16 cellular contexts compared by ENCODE assay signal in the genomic region with DNA sequence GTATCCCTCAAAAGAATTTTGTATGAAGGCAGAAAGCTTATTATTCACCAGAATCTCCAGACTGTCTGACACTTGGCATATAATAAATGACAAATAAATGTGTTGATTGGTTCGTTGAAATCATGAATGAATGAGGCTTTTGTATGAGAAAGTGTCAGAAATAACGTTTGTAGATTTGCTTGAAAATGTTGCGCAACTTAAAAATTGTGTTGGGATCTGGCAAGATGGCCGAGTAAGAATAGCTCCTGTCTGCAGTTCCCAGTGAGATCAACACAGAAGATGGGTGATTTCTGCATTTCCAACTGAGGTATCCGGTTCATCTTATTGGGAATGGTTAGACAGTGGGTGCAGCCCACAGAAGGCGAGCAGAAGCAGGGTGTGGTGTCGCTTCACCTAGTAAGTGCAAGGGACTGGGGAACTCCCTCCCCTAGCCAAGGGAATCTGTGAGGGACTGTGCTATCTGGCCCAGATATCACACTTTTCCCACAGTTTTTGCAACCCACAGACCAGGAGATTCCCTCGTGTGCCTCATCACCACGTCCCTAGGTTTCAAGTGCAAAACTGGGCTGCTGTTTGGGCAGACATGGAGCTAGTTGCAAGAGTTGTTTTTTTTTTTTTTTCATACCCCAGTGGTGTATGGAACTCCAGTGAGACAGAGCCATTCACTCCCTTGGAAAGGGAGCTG.
DNase-seq lines count a peak whose midpoint lies in the region; ATAC-seq, FAIRE-seq and TF ChIP-seq lines count a peak whose summit lies in the region.
"Had no signal": no experiment of that assay in that cellular context is flagged by ENCODE, and none has a peak within 500 bp of the region (broad histone marks: within the 10 kb centered on the region; RNA-seq: fewer than 3 reads in every experiment).

No MANE protein-coding gene starts in this region.

- H3K4me2 ChIP-seq in K562 (ENCODE audit: insufficient read depth, low read length) = no peak overlapping the region

- H3K4me1 ChIP-seq in K562 (replicated peaks in 1 of 2; ENCODE audit: control insufficient read depth in 2 of 2, insufficient read depth in 2 of 2, low read length in 2 of 2) = no peaks in the 10 kb centered on the region
- peaks cover 16% of the 10 kb centered on the region for H3K4me1 ChIP-seq in left ventricle myocardium inferior

- no TSS peak for BruUV-seq in K562 (replicated peaks; lab: Mats Ljungman, UMichigan)

- H3K36me3 ChIP-seq in K562 (ENCODE audit: control insufficient read depth, insufficient read depth, low read length) = no peaks in the 10 kb centered on the region
- H3K36me3 ChIP-seq in left ventricle myocardium inferior = no peaks in the 10 kb centered on the region
- H3K36me3 ChIP-seq: BLaER1 treated with 17β-estradiol and CSF1 and Interleukin-3, amounts not matched to agents 10 nM and 100 nM had no signal

- H3K9ac ChIP-seq in K562 (ENCODE audit: insufficient read depth in 1 of 2, low read depth in 2 of 2, low read length in 2 of 2) = no peak overlapping the region
- H3K9ac ChIP-seq: BLaER1 treated with 17β-estradiol and CSF1 and Interleukin-3, amounts not matched to agents 10 nM and 100 nM had no signal

- no peak overlapping the region for H3K27ac Mint-ChIP-seq in immature natural killer cell
- H3K27ac Mint-ChIP-seq: B cell; CD8-positive, alpha-beta T cell; H9 had no signal

- H3K4me3 Mint-ChIP-seq in immature natural killer cell = no peak overlapping the region
- H3K4me3 Mint-ChIP-seq: B cell; CD8-positive, alpha-beta T cell; H9 had no signal

- peaks cover 0 to 3% (median 0%) of the 10 kb centered on the region in 3 donors for H3K27me3 Mint-ChIP-seq in immature natural killer cell (ENCODE audit: low read depth in 3 of 3)
- H3K27me3 Mint-ChIP-seq: B cell had no signal

- no peaks in the 10 kb centered on the region for H3K36me3 Mint-ChIP-seq in immature natural killer cell
- H3K36me3 Mint-ChIP-seq: CD8-positive, alpha-beta T cell had no signal

- no peaks in the 10 kb centered on the region; the same call in 1 of the 2 replicates for H3K9me3 ChIP-seq in K562 (replicated peaks; ENCODE audit: control insufficient read depth, insufficient read depth, low read depth, low read length)
- no peaks in the 10 kb centered on the region for H3K9me3 ChIP-seq in left ventricle myocardium inferior (replicated peaks)
- H3K9me3 ChIP-seq: BLaER1 treated with 17β-estradiol and CSF1 and Interleukin-3, amounts not matched to agents 10 nM and 100 nM had no signal

- no peaks in the 10 kb centered on the region for H4K20me1 ChIP-seq in K562 (replicated peaks; ENCODE audit: control insufficient read depth, insufficient read depth, low read length)
- H4K20me1 ChIP-seq: BLaER1 treated with 17β-estradiol and CSF1 and Interleukin-3, amounts not matched to agents 10 nM and 100 nM had no signal

- TF ChIP-seq CTCF in K562 (IDR thresholded peaks at IDR 0.05 in 2 of 3, conservative IDR thresholded peaks at IDR 0.05 in 1 of 3; ENCODE audit: insufficient read depth in 2 of 3, low read depth in 1 of 3, low read length in 3 of 3) = no peak
- TF ChIP-seq CTCF in left ventricle myocardium inferior (IDR thresholded peaks at IDR 0.05; ENCODE audit: borderline replicate concordance) = no peak

- no peak overlapping the region for H2AFZ ChIP-seq in K562 (ENCODE audit: low read depth, low read length)

- no peaks in the 10 kb centered on the region for H3K79me2 ChIP-seq in K562 (ENCODE audit: control insufficient read depth, insufficient read depth, low read length)

- CTCF ChIA-PET in K562 (lab: Yijun Ruan, JAX; ENCODE audit: low intra/inter-chr PET ratio) = no interaction called here

- ATAC-seq in Right ventricle myocardium superior (ENCODE audit: poor library complexity) (peak; percentile 70), K562 (no peak), GM18502 (IDR thresholded peaks at IDR 0.05; ENCODE audit: poor library complexity, unreplicated experiment) (no peak)
- ATAC-seq: CD8-positive, alpha-beta T cell had no signal

- H3K4me3 ChIP-seq in K562 = no peak overlapping the region
- no peak overlapping the region for H3K4me3 ChIP-seq in left ventricle myocardium inferior
- H3K4me3 ChIP-seq: BLaER1 treated with 17β-estradiol and CSF1 and Interleukin-3, amounts not matched to agents 10 nM and 100 nM had no signal

- H3K9me3 Mint-ChIP-seq in immature natural killer cell = peaks cover 0 to 5% (median 0%) of the 10 kb centered on the region in 6 donors
- H3K9me3 Mint-ChIP-seq: CD8-positive, alpha-beta T cell; H9 had no signal

- DNase-seq in Right ventricle myocardium superior = peak; percentile 37
- DNase-seq in cardiac septum (ENCODE audit: low spot score) = no peak
- DNase-seq in K562 (ENCODE audit: extremely low read depth in 1 of 4, low spot score in 3 of 4) = no peak
- DNase-seq in left ventricle myocardium inferior = peak; percentile 15
- DNase-seq in urothelium cell line (ENCODE audit: low spot score) = no peak
- no peak for DNase-seq in immature natural killer cell
- DNase-seq: Calu3; CD8-positive, alpha-beta T cell; DMS79 treated with DMSO at 0.1 percent for 48 hours; GF-D8; GOT3; H9 had no signal

- 4% methylated on average over 9 of the region's 9 CpGs for WGBS in K562 (ENCODE audit: insufficient coverage, low coverage, missing lambda C conversion rate)

- no peak for FAIRE-seq in K562 (lab: Jason Lieb, UNC)
- FAIRE-seq in urothelium cell line (lab: Jason Lieb, UNC) = peak; percentile 27
- FAIRE-seq: HTR-8/SVneo had no signal

- intact Hi-C loops in Right ventricle myocardium superior (cut with DNase I) = no loop called here
- intact Hi-C loops in cardiac septum (cut with DNase I) = no loop called here
- intact Hi-C loops in K562 (cut with micrococcal nuclease) = no loop called here
- intact Hi-C loops in left ventricle myocardium inferior (cut with micrococcal nuclease) = no loop called here

- H3K27ac ChIP-seq in K562 (ENCODE audit: extremely low read depth, low read depth, low read length) (no peak overlapping the region), left ventricle myocardium inferior (replicated peaks) (peak overlapping the region; percentile 44)
- H3K27ac ChIP-seq: BLaER1 treated with 17β-estradiol and CSF1 and Interleukin-3, amounts not matched to agents 10 nM and 100 nM had no signal

- H3K27me3 ChIP-seq in K562 (ENCODE audit: control insufficient read depth in 2 of 2, insufficient read depth in 2 of 2, low read length in 2 of 2) = no peaks in the 10 kb centered on the region
- no peaks in the 10 kb centered on the region for H3K27me3 ChIP-seq in left ventricle myocardium inferior (ENCODE audit: low read depth)
- H3K27me3 ChIP-seq: BLaER1 treated with 17β-estradiol and CSF1 and Interleukin-3, amounts not matched to agents 10 nM and 100 nM had no signal

- no peak for TF ChIP-seq POLR2A in K562 (conservative IDR thresholded peaks at IDR 0.05)

- TF ChIP-seq EP300 in K562 (IDR thresholded peaks at IDR 0.05; ENCODE audit: low read length) = no peak

- no peaks in the 10 kb centered on the region for H3K4me1 Mint-ChIP-seq in immature natural killer cell
- H3K4me1 Mint-ChIP-seq: B cell, H9 had no signal

- TF ChIP-seq RAD21 in K562 (CRISPR knock-in tag; conservative IDR thresholded peaks at IDR 0.05 in 1 of 2, IDR thresholded peaks at IDR 0.05 in 1 of 2) = no peak

- no peaks in the 10 kb centered on the region for H3K9me1 ChIP-seq in K562 (ENCODE audit: control insufficient read depth, insufficient read depth, low read length)

- POLR2A ChIA-PET in K562 (lab: Yijun Ruan, JAX) = no interaction called here

- in situ Hi-C loops in K562 (cut with MboI) = no loop called here

TF ChIP-seq in K562, 482 proteins besides CTCF, POLR2A, EP300 and RAD21:
- no peak for TF ChIP-seq MCM7 (IDR thresholded peaks at IDR 0.05)
- no peak for TF ChIP-seq CEBPG (CRISPR knock-in tag; IDR thresholded peaks at IDR 0.05)
- TF ChIP-seq CEBPG (tag; conservative IDR thresholded peaks at IDR 0.05 in 1 of 2, IDR thresholded peaks at IDR 0.05 in 1 of 2) = peak; percentile 29 to 92; a peak in 3 of 4 replicates
- TF ChIP-seq BCL6 (CRISPR knock-in tag; IDR thresholded peaks at IDR 0.05) = no peak
- peak; percentile 80 for TF ChIP-seq CEBPB (tag; IDR thresholded peaks at IDR 0.05)
- TF ChIP-seq HDAC3 (IDR thresholded peaks at IDR 0.05; ENCODE audit: borderline replicate concordance, partially characterized antibody) = no peak
- TF ChIP-seq, protein P1, sequence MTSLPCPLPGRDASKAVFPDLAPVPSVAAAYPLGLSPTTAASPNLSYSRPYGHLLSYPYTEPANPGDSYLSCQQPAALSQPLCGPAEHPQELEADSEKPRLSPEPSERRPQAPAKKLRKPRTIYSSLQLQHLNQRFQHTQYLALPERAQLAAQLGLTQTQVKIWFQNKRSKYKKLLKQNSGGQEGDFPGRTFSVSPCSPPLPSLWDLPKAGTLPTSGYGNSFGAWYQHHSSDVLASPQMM (CRISPR knock-in tag; IDR thresholded peaks at IDR 0.05) = no peak
- no peak for TF ChIP-seq MTA1 (IDR thresholded peaks at IDR 0.05; ENCODE audit: borderline replicate concordance)

Comparison
In these comparisons a context has a peak if more than half of its experiments do, and no peak if none do; other contexts are left out.
1. DNase-seq: peak in Right ventricle myocardium superior (single experiment) and left ventricle myocardium inferior (single experiment); none in cardiac septum (single experiment), K562 (0 of 4), urothelium cell line (single experiment) and immature natural killer cell (0 of 3).